Comparison of ENCODE assay signal across 13 cellular contexts in genomic region chr18:59272221-59272888, GRCh38. TPM values are rescaled to one million over a fixed set of nuclear protein-coding genes. Genes with fewer than 3 reads are reported as not detected.
DNase-seq lines count a peak whose midpoint lies in the region; ATAC-seq, FAIRE-seq and TF ChIP-seq lines count a peak whose summit lies in the region.
"Had no signal": no experiment of that assay in that cellular context is flagged by ENCODE, and none has a peak within 500 bp of the region (broad histone marks: within the 10 kb centered on the region; RNA-seq: fewer than 3 reads in every experiment).

No MANE protein-coding gene starts in this region.

- no peak overlapping the region for H3K27ac ChIP-seq in KMS-11
- H3K27ac ChIP-seq: RWPE1 had no signal

- H3K79me2 ChIP-seq in KMS-11 (ENCODE audit: insufficient read depth, low read depth) = no peaks in the 10 kb centered on the region

- H2AFZ ChIP-seq in KMS-11 (ENCODE audit: low read depth) = peak overlapping the region; percentile 22; the same call in 1 of the 2 replicates

- H3K4me2 ChIP-seq in KMS-11 (peak overlapping the region; percentile 44; the same call in 1 of the 2 replicates), skeletal muscle satellite cell (ENCODE audit: low read length) (peak overlapping the region; percentile 60)

- H3K27me3 ChIP-seq in KMS-11 (ENCODE audit: insufficient read depth, low read depth) (peaks cover 15% of the 10 kb centered on the region; the same call in 1 of the 2 replicates), skeletal muscle satellite cell (ENCODE audit: control insufficient read depth, insufficient read depth, low read length) (peaks cover 98% of the 10 kb centered on the region)

- no peak overlapping the region for H3K4me3 ChIP-seq in KMS-11 (IDR thresholded peaks at IDR 0.05; ENCODE audit: insufficient read depth, low read depth, low read length)
- peak overlapping the region; percentile 7 for H3K4me3 ChIP-seq in fibroblast of pulmonary artery (replicated peaks; ENCODE audit: low read depth, low read length)
- H3K4me3 ChIP-seq in skeletal muscle satellite cell (ENCODE audit: low read length) = peak overlapping the region; percentile 48

- ATAC-seq in HG03095 (IDR thresholded peaks at IDR 0.05; ENCODE audit: unreplicated experiment) (no peak), GM18873 (IDR thresholded peaks at IDR 0.05; ENCODE audit: low FRiP score, unreplicated experiment) (no peak), HG02885 (IDR thresholded peaks at IDR 0.05; ENCODE audit: poor library complexity, unreplicated experiment) (no peak)

- TF ChIP-seq CTCF in GM10266 (IDR thresholded peaks at IDR 0.05; ENCODE audit: control insufficient read depth, insufficient read depth, low read depth, missing control alignments) (no peak), KMS-11 (conservative IDR thresholded peaks at IDR 0.05; ENCODE audit: low read depth, low read length) (no peak), fibroblast of pulmonary artery (IDR thresholded peaks at IDR 0.05; ENCODE audit: low read length, missing control alignments) (no peak)

- H3K36me3 ChIP-seq in KMS-11 (ENCODE audit: insufficient read depth) = no peaks in the 10 kb centered on the region
- H3K36me3 ChIP-seq in skeletal muscle satellite cell (ENCODE audit: insufficient read depth, low read length) = no peaks in the 10 kb centered on the region

- DNase-seq in GM10266 (ENCODE audit: extremely low spot score) (peak; percentile 42), fibroblast of pulmonary artery (ENCODE audit: low read depth) (no peak), RCC 7860 (ENCODE audit: low spot score) (no peak)
- DNase-seq: activated CD4-positive, alpha-beta memory T cell treated with anti-CD3 and anti-CD28 coated beads, Interleukin-2, amount 10 ng/mL, durations not matched to agents 7 days and 5 days; NCI-H1436; stimulated activated naive CD4-positive, alpha-beta T cell treated with Interleukin-2 at 50 U/mL for 16 hours had no signal

- H3K9ac ChIP-seq in KMS-11 (0 out of 2 replicates have a peak overlapping the region, but pooled peaks have one; percentile 5), skeletal muscle satellite cell (ENCODE audit: low read depth, low read length) (no peak overlapping the region)

- no peak for FAIRE-seq in RCC 7860 (lab: Jason Lieb, UNC)

- peaks cover 4% of the 10 kb centered on the region for H3K9me3 ChIP-seq in skeletal muscle satellite cell (replicated peaks; ENCODE audit: low read length)

- peaks cover 15% of the 10 kb centered on the region for H3K4me1 ChIP-seq in KMS-11 (ENCODE audit: low read depth, poor library complexity, severe bottlenecking)
- H3K4me1 ChIP-seq in skeletal muscle satellite cell (ENCODE audit: control insufficient read depth, insufficient read depth, low read length) = peaks cover 4% of the 10 kb centered on the region

- no peaks in the 10 kb centered on the region for H4K20me1 ChIP-seq in KMS-11 (ENCODE audit: insufficient read depth)

RNA-seq across cellular contexts. Expression of gene RAX, which starts 0.9 kb away (rescaled TPM):
- total RNA-seq in skeletal muscle satellite cell (2012; rRNA removed) = not detected in 2 replicates
- total RNA-seq: right cardiac atrium had no signal

RNA-seq across cellular contexts. Expression of gene CPLX4, which starts 46.1 kb away (rescaled TPM):
- not detected in 2 replicates for total RNA-seq in skeletal muscle satellite cell (2012; rRNA removed)
- total RNA-seq: activated CD4-positive, alpha-beta memory T cell treated with anti-CD3 and anti-CD28 coated beads, Interleukin-2, amount 10 ng/mL, durations not matched to agents 7 days and 5 days; right cardiac atrium had no signal

RNA-seq across cellular contexts. Expression of gene GRP, which starts 52.4 kb away (rescaled TPM):
- total RNA-seq in skeletal muscle satellite cell (2012; rRNA removed) = not detected in 2 replicates
- total RNA-seq: activated CD4-positive, alpha-beta memory T cell treated with anti-CD3 and anti-CD28 coated beads, Interleukin-2, amount 10 ng/mL, durations not matched to agents 7 days and 5 days; right cardiac atrium had no signal
